Comparison of ENCODE assay signal across 9 cellular contexts in the genomic region with DNA sequence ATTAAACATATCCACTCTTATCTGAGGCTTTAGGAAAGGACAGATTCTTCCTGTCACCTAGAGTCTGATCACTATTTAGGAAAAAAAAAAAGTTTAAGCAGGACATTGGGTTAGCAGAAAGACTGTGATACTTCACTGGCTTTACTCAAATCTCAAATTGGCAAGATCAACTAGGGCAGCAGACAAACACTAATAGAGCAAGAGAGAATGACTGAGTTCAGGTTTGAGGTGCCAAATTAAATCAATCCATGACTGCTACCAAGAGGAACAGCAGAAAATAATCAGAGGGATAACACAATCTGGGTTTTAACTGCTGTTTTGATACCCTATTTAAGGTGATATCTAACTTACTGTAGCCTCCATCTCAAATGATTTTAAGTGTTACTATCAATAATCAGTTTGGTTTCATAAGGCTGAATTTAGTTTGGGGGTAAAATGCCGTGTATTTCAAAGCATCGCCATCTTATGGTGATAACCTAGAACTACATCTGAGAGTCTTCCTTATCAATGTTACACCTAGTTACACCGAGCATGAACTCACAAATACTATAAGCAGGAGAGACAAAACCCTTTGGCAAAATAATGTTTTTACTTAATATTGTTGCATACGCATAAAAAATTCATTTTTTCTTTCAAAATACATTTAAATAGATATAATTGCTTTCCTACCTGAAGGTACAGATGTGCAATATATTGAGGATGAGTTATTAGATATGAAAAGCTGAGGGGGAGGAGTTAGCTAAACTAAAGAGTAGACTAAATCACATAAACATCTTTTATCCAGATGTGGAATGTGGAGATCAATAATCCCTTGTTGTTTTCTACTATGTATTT.
A peak's percentile ranks its signal among the peaks of the same experiment; 100 is the strongest.
DNase-seq lines count a peak whose midpoint lies in the region; ATAC-seq and TF ChIP-seq lines count a peak whose summit lies in the region.
"Had no signal": no experiment of that assay in that cellular context is flagged by ENCODE, and none has a peak within 500 bp of the region (broad histone marks: within the 10 kb centered on the region; RNA-seq: fewer than 3 reads in every experiment).

No MANE protein-coding gene starts in this region.

- DNase-seq in RWPE1 (ENCODE audit: low spot score): peak; percentile 23
- peak; percentile 13 for DNase-seq in iPS-NIHi7 (ENCODE audit: extremely low spot score)
- DNase-seq in NCI-H146 treated with DMSO at 0.1 percent for 48 hours (lab: John Stamatoyannopoulos, UW; ENCODE audit: unreplicated experiment): no peak
- DNase-seq in stimulated activated CD4-positive, alpha-beta T cell treated with anti-CD3 and anti-CD28 coated beads, Interleukin-4, amount 100 ng/mL, for 4 hours: no peak

- POLR2A ChIA-PET in RWPE1 (lab: Yijun Ruan, JAX; ENCODE audit: low non-redundant PET): no interaction called here

- TF ChIP-seq CTCF in GM12873 (IDR thresholded peaks at IDR 0.05; ENCODE audit: insufficient read depth, low read depth, low read length, missing control alignments) (peak; percentile 41), RWPE1 (conservative IDR thresholded peaks at IDR 0.05; ENCODE audit: low read depth) (peak; percentile 60)

- CTCF ChIA-PET in RWPE1 (lab: Yijun Ruan, JAX): no interaction called here

- H3K27ac ChIP-seq in RWPE1: no peak overlapping the region
- H3K27ac ChIP-seq: epithelial cell of prostate had no signal

- ATAC-seq in HG03457 (IDR thresholded peaks at IDR 0.05; ENCODE audit: unreplicated experiment) (peak; percentile 63), HG03280 (IDR thresholded peaks at IDR 0.05; ENCODE audit: unreplicated experiment) (no peak), GM21360 (IDR thresholded peaks at IDR 0.05; ENCODE audit: unreplicated experiment) (no peak)

Comparison
In these comparisons a context has a peak if more than half of its experiments do, and no peak if none do; other contexts are left out.
1. DNase-seq: peak in RWPE1 (single experiment) and iPS-NIHi7 (single experiment); none in NCI-H146 treated with DMSO at 0.1 percent for 48 hours (single experiment) and stimulated activated CD4-positive, alpha-beta T cell treated with anti-CD3 and anti-CD28 coated beads, Interleukin-4, amount 100 ng/mL, for 4 hours (0 of 2).